10 cellular contexts compared by ENCODE assay signal in genomic region chr3:152383136-152383606, GRCh38.
DNase-seq lines count a peak whose midpoint lies in the region; ATAC-seq and TF ChIP-seq lines count a peak whose summit lies in the region.
"Had no signal": no experiment of that assay in that cellular context is flagged by ENCODE, and none has a peak within 500 bp of the region (broad histone marks: within the 10 kb centered on the region; RNA-seq: fewer than 3 reads in every experiment).

No MANE protein-coding gene starts in this region.

- in situ Hi-C loops in KBM-7 (cut with MboI; ENCODE audit: low pct_unique_long_range_greater_than_20kb, low sequenced_read_pairs): no loop called here

- WGBS in sigmoid colon, 2 donors: 76 to 79% methylated on average over 1 of the region's 1 CpG

- H3K4me1 Mint-ChIP-seq in activated B cell treated with CpG ODN at 0.5 μM for 24 hours (peaks cover 82% of the 10 kb centered on the region), type B pancreatic cell (ENCODE audit: unreplicated experiment) (peaks cover 23% of the 10 kb centered on the region)

- H2AFZ ChIP-seq in DND-41 (ENCODE audit: low read depth, low read length): no peak overlapping the region

- no peaks in the 10 kb centered on the region for H3K9me3 ChIP-seq in DND-41 (ENCODE audit: insufficient read depth, low read length, severe bottlenecking)
- H3K9me3 ChIP-seq in right atrium auricular region: no peaks in the 10 kb centered on the region
- H3K9me3 ChIP-seq in sigmoid colon: no peaks in the 10 kb centered on the region
- H3K9me3 ChIP-seq: SJCRH30 had no signal

- no peaks in the 10 kb centered on the region for H3K9me3 Mint-ChIP-seq in activated B cell treated with CpG ODN at 0.5 μM for 24 hours
- no peaks in the 10 kb centered on the region for H3K9me3 Mint-ChIP-seq in type B pancreatic cell

- H3K4me2 ChIP-seq in DND-41 (ENCODE audit: insufficient read depth, low read length): no peak overlapping the region

- H3K79me2 ChIP-seq in DND-41 (ENCODE audit: insufficient read depth, low read length): peaks cover 100% of the 10 kb centered on the region

- H3K4me1 ChIP-seq in DND-41 (ENCODE audit: insufficient read depth, low read length) (peaks cover 22% of the 10 kb centered on the region), right atrium auricular region (peaks cover 0 to 91% of the 10 kb centered on the region in 2 donors), sigmoid colon (peaks cover 0 to 96% (median 83%) of the 10 kb centered on the region in 4 donors)

- TF ChIP-seq POLR2A in sigmoid colon (IDR thresholded peaks at IDR 0.05): no peak

- H3K27me3 ChIP-seq in DND-41 (ENCODE audit: insufficient read depth, low read length, poor library complexity): no peaks in the 10 kb centered on the region
- no peaks in the 10 kb centered on the region for H3K27me3 ChIP-seq in right atrium auricular region
- no peaks in the 10 kb centered on the region for H3K27me3 ChIP-seq in sigmoid colon
- H3K27me3 ChIP-seq: SJCRH30 had no signal

- H4K20me1 ChIP-seq in DND-41 (ENCODE audit: insufficient read depth, low read length): peaks cover 53% of the 10 kb centered on the region

- H3K36me3 Mint-ChIP-seq in activated B cell treated with CpG ODN at 0.5 μM for 24 hours (ENCODE audit: low read depth) (peaks cover 30% of the 10 kb centered on the region), type B pancreatic cell (no peaks in the 10 kb centered on the region)

- H3K27me3 Mint-ChIP-seq in activated B cell treated with CpG ODN at 0.5 μM for 24 hours: no peaks in the 10 kb centered on the region
- H3K27me3 Mint-ChIP-seq in type B pancreatic cell: no peaks in the 10 kb centered on the region

- no peak overlapping the region for H3K9ac ChIP-seq in DND-41 (ENCODE audit: low read depth, low read length)

- CTCF ChIA-PET in activated B cell treated with CpG ODN at 0.5 μM for 24 hours (lab: Charles Lee): no interaction called here

- H3K4me3 ChIP-seq in DND-41 (ENCODE audit: low read depth in 1 of 2, low read length in 2 of 2) (no peak overlapping the region), right atrium auricular region (peak overlapping the region in 1 of 2 donors; percentile 29), sigmoid colon (peak overlapping the region in 3 of 4 donors; percentile 11 to 36 (median 31))
- H3K4me3 ChIP-seq: SJCRH30 had no signal

- peak overlapping the region; percentile 73 for H3K4me3 Mint-ChIP-seq in activated B cell treated with CpG ODN at 0.5 μM for 24 hours
- H3K4me3 Mint-ChIP-seq in type B pancreatic cell: no peak overlapping the region

- no peak for DNase-seq in DND-41
- DNase-seq in activated B cell treated with CpG ODN at 0.5 μM for 24 hours: no peak
- DNase-seq in right atrium auricular region (ENCODE audit: low spot score): no peak
- DNase-seq in sigmoid colon: no peak
- DNase-seq in type B pancreatic cell (ENCODE audit: extremely low spot score, unreplicated experiment): no peak
- no peak for DNase-seq in KBM-7
- DNase-seq in GM20000 (ENCODE audit: low spot score): no peak
- DNase-seq: SJCRH30 had no signal

- TF ChIP-seq CTCF in DND-41 (IDR thresholded peaks at IDR 0.05; ENCODE audit: borderline replicate concordance, extremely low read depth, low read length, poor library complexity, severe bottlenecking) (no peak), activated B cell treated with CpG ODN at 0.5 μM for 24 hours (IDR thresholded peaks at IDR 0.05) (no peak), right atrium auricular region (IDR thresholded peaks at IDR 0.05) (no peak), sigmoid colon (IDR thresholded peaks at IDR 0.05) (no peak), type B pancreatic cell (conservative IDR thresholded peaks at IDR 0.05) (no peak), GM20000 (IDR thresholded peaks at IDR 0.05; ENCODE audit: extremely low read depth, missing control alignments) (no peak)

- H3K27ac Mint-ChIP-seq in activated B cell treated with CpG ODN at 0.5 μM for 24 hours (peak overlapping the region; percentile 3), type B pancreatic cell (no peak overlapping the region)

- H3K36me3 ChIP-seq in DND-41 (ENCODE audit: insufficient read depth, low read length) (peaks cover 23% of the 10 kb centered on the region), right atrium auricular region (no peaks in the 10 kb centered on the region), sigmoid colon (peaks cover 0 to 8% (median 0%) of the 10 kb centered on the region in 4 donors)
- H3K36me3 ChIP-seq: SJCRH30 had no signal

- H3K27ac ChIP-seq in DND-41 (ENCODE audit: low read length) (0 out of 2 replicates have a peak overlapping the region, but pooled peaks have one; percentile 19), right atrium auricular region (peak overlapping the region; percentile 63 to 74), sigmoid colon (peak overlapping the region; percentile 73 to 79 (median 77))
- H3K27ac ChIP-seq: SJCRH30 had no signal

- intact Hi-C loops in activated B cell treated with CpG ODN at 0.5 μM for 24 hours (cut with micrococcal nuclease): no loop called here
- intact Hi-C loops in sigmoid colon (cut with DNase I): loop anchor here (5.0 kb wide), 1 partner anchor 76 kb away; no protein-coding TSS in a partner anchor

- TF ChIP-seq EP300 in sigmoid colon (IDR thresholded peaks at IDR 0.05): no peak

- POLR2A ChIA-PET in activated B cell treated with CpG ODN at 0.5 μM for 24 hours (lab: Charles Lee): interaction anchor here (0.7 kb wide), 1 partner anchor 16 kb away, joined by 4 read pairs; no protein-coding TSS in a partner anchor

- ATAC-seq in DND-41 (ENCODE audit: insufficient read depth, low read depth) (no peak), activated B cell treated with CpG ODN at 0.5 μM for 24 hours (ENCODE audit: low read depth) (no peak), GM21367 (IDR thresholded peaks at IDR 0.05; ENCODE audit: unreplicated experiment) (no peak)
- ATAC-seq: esophagus mucosa had no signal

Comparison
In these comparisons a context has a peak if more than half of its experiments do, and no peak if none do; other contexts are left out.
1. H3K27ac ChIP-seq: peak in every context shown above with its lines; median percentile 77 in sigmoid colon; 68 in right atrium auricular region; 19 in DND-41.
2. H3K4me3 ChIP-seq: peak in sigmoid colon (3 of 4); none in DND-41 (0 of 2).